16 cellular contexts compared by ENCODE assay signal in the genomic region with DNA sequence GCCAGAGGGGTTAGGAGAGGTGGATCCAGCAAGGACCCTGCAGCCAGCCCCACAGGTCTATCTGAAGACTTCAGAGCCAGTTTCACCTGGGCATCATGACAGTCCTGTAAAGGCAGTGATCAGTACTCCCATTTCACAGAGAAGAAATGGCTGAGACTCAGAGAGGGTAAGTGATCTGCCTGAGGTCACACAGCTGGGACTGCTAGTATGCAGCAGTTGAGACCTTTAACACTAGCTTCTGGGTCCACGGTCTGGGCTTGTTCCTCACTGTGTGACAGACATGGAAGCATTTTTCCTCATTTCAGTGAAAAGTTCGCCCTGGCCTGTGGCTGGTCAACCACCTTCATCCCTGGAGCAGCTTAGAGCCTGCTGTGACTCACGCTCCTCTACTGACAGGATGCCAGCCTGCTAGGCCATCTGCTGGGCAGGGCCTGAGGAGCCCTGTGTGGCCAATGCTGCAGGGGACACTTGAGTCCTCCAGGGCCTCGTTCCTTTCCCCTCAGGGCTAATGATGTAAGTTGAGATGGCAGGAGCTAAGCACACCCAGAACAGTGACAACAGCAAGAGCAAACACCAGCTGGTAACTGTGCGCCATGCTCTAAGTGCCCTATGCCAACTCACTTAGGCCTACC.
DNase-seq lines count a peak whose midpoint lies in the region; ATAC-seq and TF ChIP-seq lines count a peak whose summit lies in the region.
"Had no signal": no experiment of that assay in that cellular context is flagged by ENCODE, and none has a peak within 500 bp of the region (broad histone marks: within the 10 kb centered on the region; RNA-seq: fewer than 3 reads in every experiment).

No MANE protein-coding gene starts in this region.

- no peak for TF ChIP-seq CTCF in vagina (IDR thresholded peaks at IDR 0.05)

- no peak for ATAC-seq in left ventricle myocardium superior
- ATAC-seq: mucosa of descending colon had no signal

- peaks cover 30% of the 10 kb centered on the region for H3K4me1 Mint-ChIP-seq in activated CD4-positive, alpha-beta T cell treated with anti-CD3 and anti-CD28 coated beads, Interleukin-2, amount 10 ng/mL, durations not matched to agents 24 days and 14 days
- H3K4me1 Mint-ChIP-seq in activated CD4-positive, alpha-beta T cell treated with anti-CD3 and anti-CD28 coated beads, Interleukin-2, amount 10 ng/mL, durations not matched to agents 7 days and 5 days, result peaks cover 24% of the 10 kb centered on the region

- DNase-seq in cardiac septum (ENCODE audit: low spot score), result peak; percentile 38
- no peak for DNase-seq in left ventricle myocardium superior
- DNase-seq in NCI-H2196 treated with DMSO at 0.1 percent for 48 hours (lab: John Stamatoyannopoulos, UW; ENCODE audit: unreplicated experiment), result peak; percentile 85
- peak; percentile 65 for DNase-seq in cerebellum (ENCODE audit: low spot score)
- DNase-seq in vagina (ENCODE audit: extremely low spot score in 2 of 2), result peak; percentile 62 to 70
- DNase-seq in activated CD4-positive, alpha-beta T cell treated with anti-CD3 and anti-CD28 coated beads, Interleukin-2, amount 10 ng/mL, durations not matched to agents 24 days and 14 days, result no peak
- DNase-seq in activated CD4-positive, alpha-beta T cell treated with anti-CD3 and anti-CD28 coated beads, Interleukin-2, amount 10 ng/mL, durations not matched to agents 7 days and 5 days, result no peak
- DNase-seq in NCI-H1048 (lab: John Stamatoyannopoulos, UW), result no peak
- DNase-seq: activated CD4-positive, alpha-beta memory T cell treated with anti-CD3 and anti-CD28 coated beads, Interleukin-2, amount 10 ng/mL, durations not matched to agents 7 days and 5 days; activated naive CD4-positive, alpha-beta T cell treated with anti-CD3 and anti-CD28 coated beads, Interleukin-2, amount 50 U/mL, for 16 hours; mucosa of descending colon; NCI-H1694; stimulated activated CD4-positive, alpha-beta T cell treated with anti-CD3 and anti-CD28 coated beads, Interleukin-4, amount 100 ng/mL, for 1 hour; stimulated activated naive CD4-positive, alpha-beta T cell; T-helper 9 cell had no signal

- no peak overlapping the region for H3K27ac Mint-ChIP-seq in activated CD4-positive, alpha-beta T cell treated with anti-CD3 and anti-CD28 coated beads, Interleukin-2, amount 10 ng/mL, durations not matched to agents 24 days and 14 days
- no peak overlapping the region for H3K27ac Mint-ChIP-seq in activated CD4-positive, alpha-beta T cell treated with anti-CD3 and anti-CD28 coated beads, Interleukin-2, amount 10 ng/mL, durations not matched to agents 7 days and 5 days
- H3K27ac Mint-ChIP-seq: activated CD4-positive, alpha-beta memory T cell treated with anti-CD3 and anti-CD28 coated beads, Interleukin-2, amount 10 ng/mL, durations not matched to agents 7 days and 5 days had no signal

- H3K4me3 ChIP-seq in vagina, result no peak overlapping the region
- H3K4me3 ChIP-seq: BLaER1, mucosa of descending colon had no signal

- CTCF ChIA-PET in activated CD4-positive, alpha-beta T cell treated with anti-CD3 and anti-CD28 coated beads, Interleukin-2, amount 10 ng/mL, durations not matched to agents 7 days and 5 days (lab: Charles Lee), result interaction anchor here (0.6 to 0.9 kb wide), 2 partner anchors 8 to 50 kb away, joined by 3 read pairs; no protein-coding TSS in a partner anchor

- peaks cover 2% of the 10 kb centered on the region for H3K27me3 Mint-ChIP-seq in activated CD4-positive, alpha-beta T cell treated with anti-CD3 and anti-CD28 coated beads, Interleukin-2, amount 10 ng/mL, durations not matched to agents 24 days and 14 days
- no peaks in the 10 kb centered on the region for H3K27me3 Mint-ChIP-seq in activated CD4-positive, alpha-beta T cell treated with anti-CD3 and anti-CD28 coated beads, Interleukin-2, amount 10 ng/mL, durations not matched to agents 7 days and 5 days
- H3K27me3 Mint-ChIP-seq: activated CD4-positive, alpha-beta memory T cell treated with anti-CD3 and anti-CD28 coated beads, Interleukin-2, amount 10 ng/mL, durations not matched to agents 7 days and 5 days had no signal

- intact Hi-C loops in cardiac septum (cut with DNase I), result no loop called here
- intact Hi-C loops in left ventricle myocardium superior (cut with micrococcal nuclease), result no loop called here
- intact Hi-C loops in vagina (cut with DNase I), result no loop called here
- intact Hi-C loops in activated CD4-positive, alpha-beta T cell treated with anti-CD3 and anti-CD28 coated beads, Interleukin-2, amount 10 ng/mL, durations not matched to agents 24 days and 14 days (cut with micrococcal nuclease), result no loop called here

- peaks cover 3% of the 10 kb centered on the region for H3K36me3 Mint-ChIP-seq in activated CD4-positive, alpha-beta T cell treated with anti-CD3 and anti-CD28 coated beads, Interleukin-2, amount 10 ng/mL, durations not matched to agents 24 days and 14 days (ENCODE audit: low read depth)
- H3K36me3 Mint-ChIP-seq in activated CD4-positive, alpha-beta T cell treated with anti-CD3 and anti-CD28 coated beads, Interleukin-2, amount 10 ng/mL, durations not matched to agents 7 days and 5 days (ENCODE audit: low read depth), result peaks cover 2% of the 10 kb centered on the region

- no peaks in the 10 kb centered on the region for H3K36me3 ChIP-seq in vagina

- H3K4me1 ChIP-seq in vagina, result no peaks in the 10 kb centered on the region
- H3K4me1 ChIP-seq: BLaER1 had no signal

- H3K9me3 ChIP-seq in vagina, result no peaks in the 10 kb centered on the region
- H3K9me3 ChIP-seq: BLaER1, mucosa of descending colon had no signal

- no peaks in the 10 kb centered on the region for H3K9me3 Mint-ChIP-seq in activated CD4-positive, alpha-beta T cell treated with anti-CD3 and anti-CD28 coated beads, Interleukin-2, amount 10 ng/mL, durations not matched to agents 24 days and 14 days
- no peaks in the 10 kb centered on the region for H3K9me3 Mint-ChIP-seq in activated CD4-positive, alpha-beta T cell treated with anti-CD3 and anti-CD28 coated beads, Interleukin-2, amount 10 ng/mL, durations not matched to agents 7 days and 5 days
- H3K9me3 Mint-ChIP-seq: activated CD4-positive, alpha-beta memory T cell treated with anti-CD3 and anti-CD28 coated beads, Interleukin-2, amount 10 ng/mL, durations not matched to agents 7 days and 5 days had no signal

- H3K4me3 Mint-ChIP-seq in activated CD4-positive, alpha-beta T cell treated with anti-CD3 and anti-CD28 coated beads, Interleukin-2, amount 10 ng/mL, durations not matched to agents 24 days and 14 days, result no peak overlapping the region
- no peak overlapping the region for H3K4me3 Mint-ChIP-seq in activated CD4-positive, alpha-beta T cell treated with anti-CD3 and anti-CD28 coated beads, Interleukin-2, amount 10 ng/mL, durations not matched to agents 7 days and 5 days
- H3K4me3 Mint-ChIP-seq: activated CD4-positive, alpha-beta memory T cell treated with anti-CD3 and anti-CD28 coated beads, Interleukin-2, amount 10 ng/mL, durations not matched to agents 7 days and 5 days had no signal

- POLR2A ChIA-PET in activated CD4-positive, alpha-beta T cell treated with anti-CD3 and anti-CD28 coated beads, Interleukin-2, amount 10 ng/mL, durations not matched to agents 7 days and 5 days (lab: Charles Lee), result no interaction called here

- no peaks in the 10 kb centered on the region for H3K27me3 ChIP-seq in vagina
- H3K27me3 ChIP-seq: BLaER1 had no signal

- no peak for TF ChIP-seq POLR2A in vagina (IDR thresholded peaks at IDR 0.05)

- no peak overlapping the region for H3K27ac ChIP-seq in vagina
- H3K27ac ChIP-seq: BLaER1 had no signal

Comparison
In these comparisons a context has a peak if more than half of its experiments do, and no peak if none do; other contexts are left out.
1. DNase-seq: peak in cardiac septum (single experiment), NCI-H2196 treated with DMSO at 0.1 percent for 48 hours (single experiment), cerebellum (single experiment) and vagina (2 of 2); none in left ventricle myocardium superior (single experiment), activated CD4-positive, alpha-beta T cell treated with anti-CD3 and anti-CD28 coated beads, Interleukin-2, amount 10 ng/mL, durations not matched to agents 24 days and 14 days (single experiment), activated CD4-positive, alpha-beta T cell treated with anti-CD3 and anti-CD28 coated beads, Interleukin-2, amount 10 ng/mL, durations not matched to agents 7 days and 5 days (single experiment) and NCI-H1048 (single experiment).